ENCODE assay signal across 22 cellular contexts in genomic region chr20:56575157-56575556, GRCh38. TPM values are rescaled to one million over a fixed set of nuclear protein-coding genes. Genes with fewer than 3 reads are reported as not detected.
"Had no signal": no experiment of that assay in that cellular context is flagged by ENCODE, and none has a peak within 500 bp of the region (broad histone marks: within the 10 kb centered on the region; RNA-seq: fewer than 3 reads in every experiment).

No MANE protein-coding gene starts in this region.

- H3K4me3 ChIP-seq: lung, upper lobe of left lung had no signal

- FAIRE-seq: islet of Langerhans had no signal

- H3K27ac ChIP-seq: upper lobe of left lung had no signal

- H3K4me1 Mint-ChIP-seq: activated naive CD4-positive, alpha-beta T cell treated with anti-CD3 and anti-CD28 coated beads, Interleukin-2, amount 50 U/mL, for 24 hours had no signal

- H3K36me3 Mint-ChIP-seq: natural killer cell treated with Interleukin-12 subunit alpha and Interleukin-12 subunit beta and Interleukin-15 and Interleukin-18, amount 100 ng/mL, for 72 hours had no signal

- H3K36me3 ChIP-seq: upper lobe of left lung, WERI-Rb-1 had no signal

- DNase-seq: activated CD4-positive, alpha-beta T cell treated with anti-CD3 and anti-CD28 coated beads for 1 hour; activated effector memory CD4-positive, alpha-beta T cell treated with anti-CD3 and anti-CD28 coated beads, Interleukin-2, amount 50 U/mL, for 16 hours; activated T-cell treated with anti-CD3 and anti-CD28 coated beads, Interleukin-2, amount 50 U/mL, for 72 hours; amniotic stem cell; foreskin melanocyte; glutamatergic neuron; hippocampal formation; left colon; occipital lobe; upper lobe of left lung had no signal

- H3K9me3 ChIP-seq: upper lobe of left lung had no signal

- H3K27ac Mint-ChIP-seq: activated naive CD4-positive, alpha-beta T cell treated with anti-CD3 and anti-CD28 coated beads, Interleukin-2, amount 50 U/mL, for 24 hours; activated T-cell treated with anti-CD3 and anti-CD28 coated beads, Interleukin-2, amount 50 U/mL, for 72 hours; natural killer cell treated with Interleukin-12 subunit alpha and Interleukin-12 subunit beta and Interleukin-15 and Interleukin-18, amount 100 ng/mL, for 72 hours; stimulated activated naive CD8-positive, alpha-beta T cell treated with anti-CD3 and anti-CD28 coated beads, Interleukin-15, Interleukin-2, amounts not matched to agents 100 ng/mL and 50 ng/mL, for 24 hours had no signal

- H3K4me3 Mint-ChIP-seq: activated naive CD4-positive, alpha-beta T cell treated with anti-CD3 and anti-CD28 coated beads, Interleukin-2, amount 50 U/mL, for 24 hours; activated T-cell treated with anti-CD3 and anti-CD28 coated beads, Interleukin-2, amount 50 U/mL, for 72 hours; natural killer cell treated with Interleukin-12 subunit alpha and Interleukin-12 subunit beta and Interleukin-15 and Interleukin-18, amount 100 ng/mL, for 72 hours; stimulated activated naive CD8-positive, alpha-beta T cell treated with anti-CD3 and anti-CD28 coated beads, Interleukin-15, Interleukin-2, amounts not matched to agents 100 ng/mL and 50 ng/mL, for 24 hours had no signal

- H3K27me3 ChIP-seq: upper lobe of left lung had no signal

- H3K9me3 Mint-ChIP-seq: activated naive CD4-positive, alpha-beta T cell treated with anti-CD3 and anti-CD28 coated beads, Interleukin-2, amount 50 U/mL, for 24 hours; activated T-cell treated with anti-CD3 and anti-CD28 coated beads, Interleukin-2, amount 50 U/mL, for 72 hours; natural killer cell treated with Interleukin-12 subunit alpha and Interleukin-12 subunit beta and Interleukin-15 and Interleukin-18, amount 100 ng/mL, for 72 hours; stimulated activated naive CD8-positive, alpha-beta T cell treated with anti-CD3 and anti-CD28 coated beads, Interleukin-15, Interleukin-2, amounts not matched to agents 100 ng/mL and 50 ng/mL, for 24 hours had no signal

- H3K4me1 ChIP-seq: upper lobe of left lung had no signal

- ATAC-seq: activated T-cell treated with anti-CD3 and anti-CD28 coated beads, Interleukin-2, amount 50 U/mL, for 72 hours; left colon had no signal

RNA-seq across cellular contexts. Expression of gene FAM209B, which starts 42.1 kb away (rescaled TPM):
- total RNA-seq: cardiac septum, dermis microvascular lymphatic vessel endothelial cell, fibroblast of lung, left colon, occipital lobe, renal cortical epithelial cell had no signal

RNA-seq across cellular contexts. Expression of gene FAM209A, which starts 50.6 kb away (rescaled TPM):
- total RNA-seq: cardiac septum, fibroblast of lung, occipital lobe, renal cortical epithelial cell had no signal

RNA-seq across cellular contexts. Expression of gene TFAP2C, which starts 53.9 kb away (rescaled TPM):
- total RNA-seq: activated CD8-positive, alpha-beta memory T cell treated with anti-CD3 and anti-CD28 coated beads for 36 hours; dermis microvascular lymphatic vessel endothelial cell; fibroblast of lung; natural killer cell treated with Interleukin-12 subunit alpha and Interleukin-12 subunit beta and Interleukin-15 and Interleukin-18, amount 100 ng/mL, for 72 hours; renal cortical epithelial cell; T-helper 1 cell treated with Interleukin-12 subunit alpha and Interleukin-12 subunit beta and Interleukin-4 antibody, amounts not matched to agents 30 ng/mL and 1 ng/mL, for 36 hours had no signal
